In genomic region chr5:44830951-44831350, GRCh38 we compare ENCODE assay signal across 32 cellular contexts. TPM values are rescaled to one million over a fixed set of nuclear protein-coding genes. Genes with fewer than 3 reads are reported as not detected.
DNase-seq lines count a peak whose midpoint lies in the region; ATAC-seq, FAIRE-seq and TF ChIP-seq lines count a peak whose summit lies in the region.
"Had no signal": no experiment of that assay in that cellular context is flagged by ENCODE, and none has a peak within 500 bp of the region (broad histone marks: within the 10 kb centered on the region; RNA-seq: fewer than 3 reads in every experiment).

No MANE protein-coding gene starts in this region.

- in situ Hi-C loops in K562 (cut with MboI): no loop called here

- no peak overlapping the region for H3K4me2 ChIP-seq in K562 (ENCODE audit: insufficient read depth, low read length)
- H3K4me2 ChIP-seq: A549; BLaER1; BLaER1 treated with 17β-estradiol and CSF1 and Interleukin-3, amounts not matched to agents 10 nM and 100 nM had no signal

- H3K27me3 ChIP-seq in K562 (ENCODE audit: control insufficient read depth in 2 of 2, insufficient read depth in 2 of 2, low read length in 2 of 2): no peaks in the 10 kb centered on the region
- H3K27me3 ChIP-seq in dorsolateral prefrontal cortex: no peaks in the 10 kb centered on the region
- H3K27me3 ChIP-seq in breast epithelium: no peaks in the 10 kb centered on the region
- H3K27me3 ChIP-seq: BE2C; BLaER1; BLaER1 treated with 17β-estradiol and CSF1 and Interleukin-3, amounts not matched to agents 10 nM and 100 nM had no signal

- TF ChIP-seq CTCF in K562 (IDR thresholded peaks at IDR 0.05 in 2 of 3, conservative IDR thresholded peaks at IDR 0.05 in 1 of 3; ENCODE audit: insufficient read depth in 2 of 3, low read depth in 1 of 3, low read length in 3 of 3) (no peak), dorsolateral prefrontal cortex (IDR thresholded peaks at IDR 0.05 in 54 of 56, conservative IDR thresholded peaks at IDR 0.05 in 2 of 56; ENCODE audit: low read depth in 1 of 56, partially characterized antibody in 56 of 56) (no peak), breast epithelium (IDR thresholded peaks at IDR 0.05) (no peak)

- H3K9me3 ChIP-seq in K562 (replicated peaks; ENCODE audit: control insufficient read depth, insufficient read depth, low read depth, low read length) (no peaks in the 10 kb centered on the region), breast epithelium (no peaks in the 10 kb centered on the region)
- H3K9me3 ChIP-seq: A549, BE2C, BLaER1, Caco-2 had no signal

- WGBS in K562 (ENCODE audit: insufficient coverage, low coverage, missing lambda C conversion rate): 85% methylated on average over 1 of the region's 1 CpG

- DNase-seq in K562 (ENCODE audit: extremely low read depth in 1 of 4, low spot score in 3 of 4) (no peak), dorsolateral prefrontal cortex (no peak), NOMO-1 treated with DMSO at 0.1 percent for 48 hours (lab: John Stamatoyannopoulos, UW; ENCODE audit: unreplicated experiment) (no peak), breast epithelium (ENCODE audit: low spot score in 2 of 2) (no peak), hippocampal formation (lab: John Stamatoyannopoulos, UW) (no peak)
- DNase-seq: 8988T; ACHN; AML-193; BE2C; C1 segment of cervical spinal cord; Caco-2; Calu3; CD4-positive, alpha-beta memory T cell; CD4-positive, alpha-beta T cell; CD4-positive, CD25-positive, alpha-beta regulatory T cell; CD8-positive, alpha-beta memory T cell; CD8-positive, alpha-beta T cell; COR-L47; DMS 273 treated with DMSO at 0.1 percent for 48 hours; DMS153; DMS53; DMS79; DMS79 treated with DMSO at 0.1 percent for 48 hours; DND-41; EL had no signal

- no peak for ATAC-seq in K562
- ATAC-seq: A549; CD8-positive, alpha-beta T cell had no signal

- no peak overlapping the region for H3K4me3 ChIP-seq in K562
- H3K4me3 ChIP-seq in dorsolateral prefrontal cortex: no peak overlapping the region
- no peak overlapping the region for H3K4me3 ChIP-seq in breast epithelium
- H3K4me3 ChIP-seq: A549; BLaER1; BLaER1 treated with 17β-estradiol and CSF1 and Interleukin-3, amounts not matched to agents 10 nM and 100 nM had no signal

- H3K9ac ChIP-seq in K562 (ENCODE audit: insufficient read depth in 1 of 2, low read depth in 2 of 2, low read length in 2 of 2): no peak overlapping the region
- H3K9ac ChIP-seq: BLaER1; BLaER1 treated with 17β-estradiol and CSF1 and Interleukin-3, amounts not matched to agents 10 nM and 100 nM had no signal

- intact Hi-C loops in K562 (cut with micrococcal nuclease) (no loop called here), dorsolateral prefrontal cortex (cut with DNase I) (no loop called here), breast epithelium (cut with DNase I; ENCODE audit: low total_unique reads) (no loop called here)

- H3K79me2 ChIP-seq in K562 (ENCODE audit: control insufficient read depth, insufficient read depth, low read length): peaks cover 2% of the 10 kb centered on the region; the same call in 1 of the 3 replicates

- H2AFZ ChIP-seq in K562 (ENCODE audit: low read depth, low read length): no peak overlapping the region

- no TSS peak for BruUV-seq in K562 (replicated peaks; lab: Mats Ljungman, UMichigan)

- no peak for TF ChIP-seq POLR2A in K562 (conservative IDR thresholded peaks at IDR 0.05)
- TF ChIP-seq POLR2A in breast epithelium (IDR thresholded peaks at IDR 0.05): no peak

- POLR2A ChIA-PET in K562 (lab: Yijun Ruan, JAX): interaction anchor here (1.6 to 1.8 kb wide), 2 partner anchors 13 to 18 kb away, joined by 4 to 5 read pairs; no protein-coding TSS in a partner anchor

- H4K20me1 ChIP-seq in K562 (replicated peaks; ENCODE audit: control insufficient read depth, insufficient read depth, low read length): no peaks in the 10 kb centered on the region
- H4K20me1 ChIP-seq: BLaER1; BLaER1 treated with 17β-estradiol and CSF1 and Interleukin-3, amounts not matched to agents 10 nM and 100 nM had no signal

- H3K36me3 ChIP-seq in K562 (ENCODE audit: control insufficient read depth, insufficient read depth, low read length) (peaks cover 25% of the 10 kb centered on the region), breast epithelium (no peaks in the 10 kb centered on the region)

- no peak for TF ChIP-seq EP300 in K562 (IDR thresholded peaks at IDR 0.05; ENCODE audit: low read length)

- no peaks in the 10 kb centered on the region for H3K9me1 ChIP-seq in K562 (ENCODE audit: control insufficient read depth, insufficient read depth, low read length)

- H3K27ac ChIP-seq in K562 (ENCODE audit: extremely low read depth, low read depth, low read length) (no peak overlapping the region), dorsolateral prefrontal cortex (peak overlapping the region in 47 of 59 donors; percentile 5 to 88 (median 63)), temporal lobe (ENCODE audit: low read depth, low read length) (peak overlapping the region; percentile 33), breast epithelium (no peak overlapping the region)
- H3K27ac ChIP-seq: 22Rv1; A549; BLaER1; BLaER1 treated with 17β-estradiol and CSF1 and Interleukin-3, amounts not matched to agents 10 nM and 100 nM; C4-2B had no signal

- FAIRE-seq in K562 (lab: Jason Lieb, UNC): no peak
- FAIRE-seq: A549, D721Med had no signal

- no peak for TF ChIP-seq RAD21 in K562 (CRISPR knock-in tag; conservative IDR thresholded peaks at IDR 0.05 in 1 of 2, IDR thresholded peaks at IDR 0.05 in 1 of 2)

- CTCF ChIA-PET in K562 (lab: Yijun Ruan, JAX; ENCODE audit: low intra/inter-chr PET ratio): no interaction called here

- H3K4me1 ChIP-seq in K562 (replicated peaks in 1 of 2; ENCODE audit: control insufficient read depth in 2 of 2, insufficient read depth in 2 of 2, low read length in 2 of 2): no peaks in the 10 kb centered on the region
- no peaks in the 10 kb centered on the region for H3K4me1 ChIP-seq in breast epithelium
- H3K4me1 ChIP-seq: A549, BE2C, Caco-2 had no signal

TF ChIP-seq in K562, 482 proteins besides CTCF, POLR2A, EP300 and RAD21:
- TF ChIP-seq ZNF507 (tag; conservative IDR thresholded peaks at IDR 0.05): peak; percentile 91
- TF ChIP-seq PHF8 (IDR thresholded peaks at IDR 0.05; ENCODE audit: borderline replicate concordance, low read length): no peak
- TF ChIP-seq RBM25 (IDR thresholded peaks at IDR 0.05; ENCODE audit: low read depth, low read length, severe bottlenecking): peak; percentile 10
- TF ChIP-seq SMARCA5 (IDR thresholded peaks at IDR 0.05): no peak

RNA-seq across cellular contexts. Expression of gene MRPS30, which starts 22.2 kb away (rescaled TPM):
- 41.2 and 92.2 TPM in 2 replicates for total RNA-seq in K562 (2011; cell fraction: chromatin; rRNA removed; ENCODE audit: low replicate concordance)
- total RNA-seq in K562 (2011; cell fraction: nucleolus; rRNA removed): 59.2 and 71.8 TPM in 2 replicates
- total RNA-seq in K562 (2011; cell fraction: nucleoplasm; rRNA removed): 70.7 and 99.9 TPM in 2 replicates
- total RNA-seq in K562 (2014; rRNA removed) (145 and 181 TPM in 2 replicates), K562 (2014; rRNA removed; fragmentation: Illumina TruSeq; extraction: Trizol) (138 and 163 TPM in 2 replicates), K562 (2015; rRNA removed; fragmentation: Illumina TruSeq; extraction: Trizol) (113 and 114 TPM in 2 replicates), K562 (2021) (114 and 120 TPM in 2 replicates), dorsolateral prefrontal cortex (100 to 1,000 TPM in 45 of 120 experiments, 10 to 100 TPM in 75; 57.1 to 133 (median 95.9) TPM), temporal lobe (116 TPM), breast epithelium (100 to 1,000 TPM in 1 of 3 donors, 10 to 100 TPM in 2; 63.7 to 144 (median 63.9) TPM)
- polyA plus RNA-seq in K562 (2011; rRNA removed) (89.4 and 129 TPM in 2 replicates), K562 (2014; fragmentation: Illumina TruSeq; extraction: Trizol) (133 and 134 TPM in 2 replicates), K562 (2014; fragmentation: Nextera tagmentation; extraction: Ambion mirVana) (10 to 100 TPM; 24.3 to 33.4 TPM), K562 (2014; rRNA removed) (110 and 115 TPM in 2 replicates)
- 73.5 and 141 TPM in 2 replicates for polyA plus RNA-seq in K562 (2011; cell fraction: cytosol; rRNA removed)
- 51.2 and 51.3 TPM in 2 replicates for polyA plus RNA-seq in K562 (2011; cell fraction: nucleus; rRNA removed)
- 76.4 and 82.7 TPM in 2 replicates for polyA plus RNA-seq in K562 (2012)
- 149 and 165 TPM in 2 replicates for polyA minus RNA-seq in K562 (2011; rRNA and poly(A)+ RNA removed)
- 86.6 and 87.7 TPM in 2 replicates for polyA minus RNA-seq in K562 (2011; cell fraction: cytosol; rRNA and poly(A)+ RNA removed)
- 140 and 213 TPM in 2 replicates for polyA minus RNA-seq in K562 (2011; cell fraction: nucleus; rRNA and poly(A)+ RNA removed)

Comparison
In these comparisons a context has a peak if more than half of its experiments do, and no peak if none do; other contexts are left out.
1. H3K27ac ChIP-seq: peak in dorsolateral prefrontal cortex (47 of 59) and temporal lobe (single experiment); none in K562 (single experiment) and breast epithelium (0 of 2).